1 cellular context compared by ENCODE assay signal in the genomic region with DNA sequence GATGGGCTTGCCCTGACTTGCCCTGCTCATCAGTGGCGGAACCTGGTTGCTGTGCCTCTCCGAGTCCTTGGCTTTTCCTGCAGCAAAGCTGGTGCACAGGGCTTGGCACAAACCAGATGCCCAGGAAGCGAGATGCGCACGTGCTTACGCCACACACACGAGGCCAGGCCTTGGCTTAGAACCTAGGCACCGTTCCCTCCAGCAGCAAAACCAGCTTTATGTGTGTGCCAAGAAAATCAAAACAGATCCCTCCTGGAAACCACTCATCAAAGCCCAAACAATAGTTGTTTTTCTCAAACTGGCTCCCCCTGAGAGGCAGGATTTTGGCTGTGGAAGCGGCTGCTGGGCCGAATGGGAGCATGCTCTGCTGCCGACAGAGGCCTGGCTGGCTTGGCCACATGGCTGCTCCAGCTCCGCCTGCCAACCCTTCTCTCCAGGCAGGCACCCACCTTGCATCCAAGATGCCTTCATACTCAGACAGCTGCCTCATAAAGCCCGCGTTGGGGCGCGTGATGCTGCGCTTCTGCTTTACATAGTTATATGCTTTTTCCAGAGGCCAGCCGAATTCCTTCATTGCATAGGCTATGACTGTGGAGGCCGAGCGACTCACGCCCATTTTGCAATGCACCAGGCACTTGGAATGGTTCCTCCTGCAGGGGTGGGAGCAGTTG.
TF ChIP-seq lines count a peak whose summit lies in the region.

No MANE protein-coding gene starts in this region.

TF ChIP-seq in WTC11, 78 proteins besides CTCF, POLR2A, EP300 and RAD21 (continued from another document):
- TF ChIP-seq, protein P1, sequence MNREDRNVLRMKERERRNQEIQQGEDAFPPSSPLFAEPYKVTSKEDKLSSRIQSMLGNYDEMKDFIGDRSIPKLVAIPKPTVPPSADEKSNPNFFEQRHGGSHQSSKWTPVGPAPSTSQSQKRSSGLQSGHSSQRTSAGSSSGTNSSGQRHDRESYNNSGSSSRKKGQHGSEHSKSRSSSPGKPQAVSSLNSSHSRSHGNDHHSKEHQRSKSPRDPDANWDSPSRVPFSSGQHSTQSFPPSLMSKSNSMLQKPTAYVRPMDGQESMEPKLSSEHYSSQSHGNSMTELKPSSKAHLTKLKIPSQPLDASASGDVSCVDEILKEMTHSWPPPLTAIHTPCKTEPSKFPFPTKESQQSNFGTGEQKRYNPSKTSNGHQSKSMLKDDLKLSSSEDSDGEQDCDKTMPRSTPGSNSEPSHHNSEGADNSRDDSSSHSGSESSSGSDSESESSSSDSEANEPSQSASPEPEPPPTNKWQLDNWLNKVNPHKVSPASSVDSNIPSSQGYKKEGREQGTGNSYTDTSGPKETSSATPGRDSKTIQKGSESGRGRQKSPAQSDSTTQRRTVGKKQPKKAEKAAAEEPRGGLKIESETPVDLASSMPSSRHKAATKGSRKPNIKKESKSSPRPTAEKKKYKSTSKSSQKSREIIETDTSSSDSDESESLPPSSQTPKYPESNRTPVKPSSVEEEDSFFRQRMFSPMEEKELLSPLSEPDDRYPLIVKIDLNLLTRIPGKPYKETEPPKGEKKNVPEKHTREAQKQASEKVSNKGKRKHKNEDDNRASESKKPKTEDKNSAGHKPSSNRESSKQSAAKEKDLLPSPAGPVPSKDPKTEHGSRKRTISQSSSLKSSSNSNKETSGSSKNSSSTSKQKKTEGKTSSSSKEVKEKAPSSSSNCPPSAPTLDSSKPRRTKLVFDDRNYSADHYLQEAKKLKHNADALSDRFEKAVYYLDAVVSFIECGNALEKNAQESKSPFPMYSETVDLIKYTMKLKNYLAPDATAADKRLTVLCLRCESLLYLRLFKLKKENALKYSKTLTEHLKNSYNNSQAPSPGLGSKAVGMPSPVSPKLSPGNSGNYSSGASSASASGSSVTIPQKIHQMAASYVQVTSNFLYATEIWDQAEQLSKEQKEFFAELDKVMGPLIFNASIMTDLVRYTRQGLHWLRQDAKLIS (CRISPR knock-in tag; IDR thresholded peaks at IDR 0.05; ENCODE audit: borderline replicate concordance): no peak
- TF ChIP-seq, protein P2, sequence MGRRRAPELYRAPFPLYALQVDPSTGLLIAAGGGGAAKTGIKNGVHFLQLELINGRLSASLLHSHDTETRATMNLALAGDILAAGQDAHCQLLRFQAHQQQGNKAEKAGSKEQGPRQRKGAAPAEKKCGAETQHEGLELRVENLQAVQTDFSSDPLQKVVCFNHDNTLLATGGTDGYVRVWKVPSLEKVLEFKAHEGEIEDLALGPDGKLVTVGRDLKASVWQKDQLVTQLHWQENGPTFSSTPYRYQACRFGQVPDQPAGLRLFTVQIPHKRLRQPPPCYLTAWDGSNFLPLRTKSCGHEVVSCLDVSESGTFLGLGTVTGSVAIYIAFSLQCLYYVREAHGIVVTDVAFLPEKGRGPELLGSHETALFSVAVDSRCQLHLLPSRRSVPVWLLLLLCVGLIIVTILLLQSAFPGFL (CRISPR knock-in tag; IDR thresholded peaks at IDR 0.05; ENCODE audit: borderline replicate concordance): no peak
- TF ChIP-seq, protein P3, sequence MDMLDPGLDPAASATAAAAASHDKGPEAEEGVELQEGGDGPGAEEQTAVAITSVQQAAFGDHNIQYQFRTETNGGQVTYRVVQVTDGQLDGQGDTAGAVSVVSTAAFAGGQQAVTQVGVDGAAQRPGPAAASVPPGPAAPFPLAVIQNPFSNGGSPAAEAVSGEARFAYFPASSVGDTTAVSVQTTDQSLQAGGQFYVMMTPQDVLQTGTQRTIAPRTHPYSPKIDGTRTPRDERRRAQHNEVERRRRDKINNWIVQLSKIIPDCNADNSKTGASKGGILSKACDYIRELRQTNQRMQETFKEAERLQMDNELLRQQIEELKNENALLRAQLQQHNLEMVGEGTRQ (CRISPR knock-in tag; IDR thresholded peaks at IDR 0.05): no peak
- TF ChIP-seq, protein P4, sequence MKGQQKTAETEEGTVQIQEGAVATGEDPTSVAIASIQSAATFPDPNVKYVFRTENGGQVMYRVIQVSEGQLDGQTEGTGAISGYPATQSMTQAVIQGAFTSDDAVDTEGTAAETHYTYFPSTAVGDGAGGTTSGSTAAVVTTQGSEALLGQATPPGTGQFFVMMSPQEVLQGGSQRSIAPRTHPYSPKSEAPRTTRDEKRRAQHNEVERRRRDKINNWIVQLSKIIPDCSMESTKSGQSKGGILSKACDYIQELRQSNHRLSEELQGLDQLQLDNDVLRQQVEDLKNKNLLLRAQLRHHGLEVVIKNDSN (CRISPR knock-in tag; IDR thresholded peaks at IDR 0.05): no peak
- TF ChIP-seq ZNF423 (CRISPR knock-in tag; IDR thresholded peaks at IDR 0.05) (no peak), IRF2 (CRISPR knock-in tag; IDR thresholded peaks at IDR 0.05; ENCODE audit: borderline replicate concordance, low read depth) (no peak), HMGA2 (CRISPR knock-in tag; IDR thresholded peaks at IDR 0.05) (no peak), ETV6 (CRISPR knock-in tag; IDR thresholded peaks at IDR 0.05) (no peak), SMAD4 (CRISPR knock-in tag; IDR thresholded peaks at IDR 0.05) (no peak), ZNF317 (CRISPR knock-in tag; IDR thresholded peaks at IDR 0.05; ENCODE audit: borderline replicate concordance, low read depth) (no peak), GRHL2 (CRISPR knock-in tag; IDR thresholded peaks at IDR 0.05; ENCODE audit: insufficient replicate concordance, severe bottlenecking) (no peak)
